In genomic region chr2:189441709-189442074, GRCh38 we compare ENCODE assay signal across 8 cellular contexts. TPM values are rescaled to one million over a fixed set of nuclear protein-coding genes. Genes with fewer than 3 reads are reported as not detected.
A peak's percentile ranks its signal among the peaks of the same experiment; 100 is the strongest.
DNase-seq lines count a peak whose midpoint lies in the region; ATAC-seq and TF ChIP-seq lines count a peak whose summit lies in the region.

No MANE protein-coding gene starts in this region.

- ATAC-seq in IMR-90 (ENCODE audit: low read depth) (no peak; the same call in none of the 2 replicates), GM21390 (IDR thresholded peaks at IDR 0.05; ENCODE audit: unreplicated experiment) (no peak), GM21423 (IDR thresholded peaks at IDR 0.05; ENCODE audit: unreplicated experiment) (no peak)

- H3K9me3 ChIP-seq in Caco-2 (no peaks in the 10 kb centered on the region), IMR-90 (ENCODE audit: control insufficient read depth, insufficient read depth, low read length) (no peaks in the 10 kb centered on the region)

- no peak overlapping the region for H2BK15ac ChIP-seq in IMR-90 (ENCODE audit: low read depth, low read length)

- WGBS in IMR-90 (ENCODE audit: extremely low coverage in 2 of 2, insufficient read length in 1 of 2), 2 experiments = no CpG with 5 or more reads among the region's 12 CpGs

- H3K27me3 Mint-ChIP-seq in Caco-2 (ENCODE audit: insufficient read depth, unreplicated experiment) (no peaks in the 10 kb centered on the region), mesothelial cell of epicardium (ENCODE audit: low read depth) (no peaks in the 10 kb centered on the region)

- peaks cover 5% of the 10 kb centered on the region for H3K9me1 ChIP-seq in IMR-90 (ENCODE audit: insufficient read depth, low read length)

- H3K4me2 ChIP-seq in IMR-90 (ENCODE audit: low read depth, low read length) = peak overlapping the region; percentile 89

- peak overlapping the region; percentile 48; the same call in 1 of the 2 replicates for H2AK5ac ChIP-seq in IMR-90 (ENCODE audit: low read depth, low read length)

- peak overlapping the region; percentile 7; the same call in 1 of the 2 replicates for H4K91ac ChIP-seq in IMR-90 (ENCODE audit: insufficient read depth, low read depth, low read length)

- 0 out of 2 replicates have a peak, but pooled peaks cover 4% of the 10 kb centered on the region for H3K4me1 ChIP-seq in Caco-2
- H3K4me1 ChIP-seq in IMR-90 (ENCODE audit: control insufficient read depth, insufficient read depth, low read length) = peaks cover 2% of the 10 kb centered on the region; the same call in 1 of the 2 replicates

- H2AK9ac ChIP-seq in IMR-90 (replicated peaks; ENCODE audit: low read depth, low read length, poor library complexity) = peak overlapping the region; percentile 71

- H3K23ac ChIP-seq in IMR-90 (ENCODE audit: low read depth, low read length) = peak overlapping the region; percentile 48; the same call in 1 of the 2 replicates

- TF ChIP-seq POLR2A in IMR-90 (IDR thresholded peaks at IDR 0.05; ENCODE audit: low read depth, low read length) = no peak

- dilution Hi-C loops in IMR-90 (cut with HindIII; ENCODE audit: low sequenced_read_pairs, unreplicated experiment) = no loop called here

- peak overlapping the region; percentile 46 for H2BK120ac ChIP-seq in IMR-90 (ENCODE audit: low read depth, low read length)

- in situ Hi-C loops in IMR-90 (cut with MboI; ENCODE audit: low sequenced_read_pairs) = no loop called here

- peak overlapping the region; percentile 73 to 78; a peak in 3 of 4 replicates for H4K8ac ChIP-seq in IMR-90 (ENCODE audit: low read depth in 2 of 2, low read length in 2 of 2)

- no peak for TF ChIP-seq RAD21 in IMR-90 (IDR thresholded peaks at IDR 0.05; ENCODE audit: low read length)

- H3K36me3 Mint-ChIP-seq in Caco-2 (ENCODE audit: insufficient read depth, unreplicated experiment) = peaks cover 10% of the 10 kb centered on the region
- H3K36me3 Mint-ChIP-seq in mesothelial cell of epicardium = no peaks in the 10 kb centered on the region

- H3K27ac Mint-ChIP-seq in Caco-2 (ENCODE audit: unreplicated experiment) = peak overlapping the region; percentile 98
- peak overlapping the region; percentile 99 for H3K27ac Mint-ChIP-seq in mesothelial cell of epicardium

- no peak overlapping the region for H3K18ac ChIP-seq in IMR-90 (ENCODE audit: low read depth, low read length)

- peaks cover 25 to 47% of the 10 kb centered on the region in 2 experiments for H3K79me1 ChIP-seq in IMR-90 (ENCODE audit: low read depth in 1 of 2, low read length in 2 of 2)

- H2AFZ ChIP-seq in IMR-90 (replicated peaks; ENCODE audit: low read length, poor library complexity) = peak overlapping the region; percentile 92

- no peaks in the 10 kb centered on the region for H3K27me3 ChIP-seq in Caco-2 (replicated peaks; ENCODE audit: control insufficient read depth, insufficient read depth, low read length)
- H3K27me3 ChIP-seq in IMR-90 (ENCODE audit: control insufficient read depth, insufficient read depth, low read length) = no peaks in the 10 kb centered on the region

- H4K20me1 ChIP-seq in IMR-90 (ENCODE audit: insufficient read depth, low read length) = peaks cover 4% of the 10 kb centered on the region; the same call in 1 of the 2 replicates

- peak overlapping the region; percentile 63 for H3K14ac ChIP-seq in IMR-90 (replicated peaks; ENCODE audit: low read depth, low read length)

- H3K4me3 Mint-ChIP-seq in Caco-2 (ENCODE audit: unreplicated experiment) = peak overlapping the region; percentile 99
- H3K4me3 Mint-ChIP-seq in mesothelial cell of epicardium = peak overlapping the region; percentile 99

- peak overlapping the region; percentile 21 for H4K5ac ChIP-seq in IMR-90 (ENCODE audit: low read depth, low read length)

- intact Hi-C loops in Caco-2 (cut with micrococcal nuclease; ENCODE audit: unreplicated experiment) = loop anchor here (10.0 kb wide), 1 partner anchor 323 kb away; the partner anchor contains the start of gene OSGEPL1
- intact Hi-C loops in IMR-90 (cut with micrococcal nuclease) = no loop called here

- no peaks in the 10 kb centered on the region for H3K9me3 Mint-ChIP-seq in Caco-2 (ENCODE audit: unreplicated experiment)
- no peaks in the 10 kb centered on the region for H3K9me3 Mint-ChIP-seq in mesothelial cell of epicardium

- peak overlapping the region; percentile 85 for H3K9ac ChIP-seq in IMR-90 (ENCODE audit: low read depth, low read length)

- peak overlapping the region; percentile 83 for H3K27ac ChIP-seq in IMR-90 (ENCODE audit: insufficient read depth, low read length)

- no peak overlapping the region for H2BK20ac ChIP-seq in IMR-90 (ENCODE audit: low read depth, low read length)

- H3K4me1 Mint-ChIP-seq in Caco-2 (ENCODE audit: low read depth, unreplicated experiment) (no peaks in the 10 kb centered on the region), mesothelial cell of epicardium (peaks cover 20% of the 10 kb centered on the region)

- POLR2A ChIA-PET in Caco-2 (lab: Charles Lee) (interaction anchor here (1.5 kb wide), 2 partner anchors 118 to 139 kb away, joined by 3 to 9 read pairs; partner anchors contain the start of gene SLC40A1), IMR-90 (lab: Charles Lee; ENCODE audit: unreplicated experiment) (no interaction called here)

- CTCF ChIA-PET in Caco-2 (lab: Charles Lee) = no interaction called here
- CTCF ChIA-PET in IMR-90 (lab: Yijun Ruan, JAX) = no interaction called here

- peak overlapping the region; percentile 54 for H3K56ac ChIP-seq in IMR-90 (ENCODE audit: extremely low read depth, insufficient read depth, low read length)

- peak overlapping the region; percentile 67 for H3K4ac ChIP-seq in IMR-90 (ENCODE audit: low read depth, low read length)

- DNase-seq in Caco-2 = no peak
- DNase-seq in IMR-90 = no peak
- no peak for DNase-seq in choroid plexus epithelial cell (ENCODE audit: low read depth)
- DNase-seq in mesothelial cell of epicardium (ENCODE audit: low spot score in 2 of 2, unreplicated experiment in 2 of 2) = no peak
- no peak for DNase-seq in germinal center (ENCODE audit: low spot score)
- no peak for DNase-seq in superior temporal gyrus (ENCODE audit: extremely low spot score)

- BruUV-seq in Caco-2 (replicated peaks; lab: Mats Ljungman, UMichigan) (TSS peak; percentile 83), IMR-90 (replicated peaks; lab: Mats Ljungman, UMichigan) (TSS peak; percentile 82)

- peak overlapping the region; percentile 47 for H3K4me3 ChIP-seq in Caco-2 (ENCODE audit: low read depth, low read length)
- H3K4me3 ChIP-seq in IMR-90 (ENCODE audit: insufficient read depth, low read depth, low read length) = peak overlapping the region; percentile 69
- H3K4me3 ChIP-seq in choroid plexus epithelial cell (ENCODE audit: low read depth, low read length) = peak overlapping the region; percentile 84

- peak overlapping the region; percentile 56 for H2BK5ac ChIP-seq in IMR-90 (ENCODE audit: low read depth, low read length, poor library complexity, severe bottlenecking)

- no peak for TF ChIP-seq CTCF in Caco-2 (IDR thresholded peaks at IDR 0.05; ENCODE audit: insufficient read depth in 1 of 2, low read depth in 1 of 2, low read length in 1 of 2, severe bottlenecking in 1 of 2, unreplicated experiment in 1 of 2)
- no peak for TF ChIP-seq CTCF in IMR-90 (conservative IDR thresholded peaks at IDR 0.05; ENCODE audit: low read depth, low read length)
- peak; percentile 0 for TF ChIP-seq CTCF in choroid plexus epithelial cell (conservative IDR thresholded peaks at IDR 0.05; ENCODE audit: low read depth, low read length)
- no peak for TF ChIP-seq CTCF in mesothelial cell of epicardium (IDR thresholded peaks at IDR 0.05; ENCODE audit: unreplicated experiment)

- H3K36me3 ChIP-seq in Caco-2 (ENCODE audit: control insufficient read depth, insufficient read depth, low read length) (no peaks in the 10 kb centered on the region; the same call in 1 of the 2 replicates), IMR-90 (ENCODE audit: control insufficient read depth, insufficient read depth, low read length) (no peaks in the 10 kb centered on the region)

TF ChIP-seq in IMR-90, 13 proteins besides CTCF, POLR2A, EP300 and RAD21:
- 0 out of 2 replicates have a peak, but pooled peaks have one; percentile 11 for TF ChIP-seq MXI1 (IDR thresholded peaks at IDR 0.05; ENCODE audit: borderline replicate concordance, low read depth, low read length)
- TF ChIP-seq MAZ (IDR thresholded peaks at IDR 0.05; ENCODE audit: borderline replicate concordance, low read depth, low read length) = no peak

RNA-seq across cellular contexts. Expression of gene WDR75, which starts 0.4 kb away (rescaled TPM):
- total RNA-seq in Caco-2 (2022) = 50.2 and 57.7 TPM in 2 replicates
- 52.2 and 56.9 TPM in 2 replicates for total RNA-seq in IMR-90 (2012; rRNA removed)
- 17.6 and 21.7 TPM in 2 replicates for polyA plus RNA-seq in IMR-90 (2012; rRNA removed)
- polyA plus RNA-seq in IMR-90 (2012; cell fraction: cytosol; rRNA removed) = 4.6 and 4.9 TPM in 2 replicates
- polyA plus RNA-seq in IMR-90 (2012; cell fraction: nucleus; rRNA removed; ENCODE audit: low replicate concordance) = 8.3 and 53.6 TPM in 2 replicates
- 58.2 to 61.4 TPM (median 60.7 TPM) in 3 replicates for total RNA-seq in mesothelial cell of epicardium
